ENCODE assay signal across 8 cellular contexts in genomic region chr10:124640538-124641231, GRCh38.
DNase-seq lines count a peak whose midpoint lies in the region; ATAC-seq lines count a peak whose summit lies in the region.

No MANE protein-coding gene starts in this region.

- H3K9me3 Mint-ChIP-seq in activated naive CD8-positive, alpha-beta T cell treated with anti-CD3 and anti-CD28 coated beads, Interleukin-2, amount 50 U/mL, for 24 hours = no peaks in the 10 kb centered on the region
- H3K9me3 Mint-ChIP-seq in naive B cell = no peaks in the 10 kb centered on the region

- peak overlapping the region; percentile 33 for H3K4me3 Mint-ChIP-seq in activated naive CD8-positive, alpha-beta T cell treated with anti-CD3 and anti-CD28 coated beads, Interleukin-2, amount 50 U/mL, for 24 hours
- H3K4me3 Mint-ChIP-seq in naive B cell = peak overlapping the region; percentile 69 to 90 (median 84)

- no peaks in the 10 kb centered on the region for H3K36me3 Mint-ChIP-seq in activated naive CD8-positive, alpha-beta T cell treated with anti-CD3 and anti-CD28 coated beads, Interleukin-2, amount 50 U/mL, for 24 hours (ENCODE audit: low read depth)
- H3K36me3 Mint-ChIP-seq in naive B cell = peaks cover 0 to 5% of the 10 kb centered on the region in 2 donors

- ATAC-seq in GM19351 (IDR thresholded peaks at IDR 0.05; ENCODE audit: unreplicated experiment) (peak; percentile 52), HG03342 (IDR thresholded peaks at IDR 0.05; ENCODE audit: unreplicated experiment) (peak; percentile 46), naive B cell (ENCODE audit: low read depth in 2 of 2) (peak; percentile 37 to 51), HG03457 (IDR thresholded peaks at IDR 0.05; ENCODE audit: unreplicated experiment) (no peak)
- peak; percentile 30 for ATAC-seq in activated naive CD8-positive, alpha-beta T cell treated with anti-CD3 and anti-CD28 coated beads, Interleukin-2, amount 50 U/mL, for 24 hours

- H3K27ac Mint-ChIP-seq in activated naive CD8-positive, alpha-beta T cell treated with anti-CD3 and anti-CD28 coated beads, Interleukin-2, amount 50 U/mL, for 24 hours = peak overlapping the region; percentile 80
- peak overlapping the region; percentile 97 to 99 (median 99) for H3K27ac Mint-ChIP-seq in naive B cell

- no peaks in the 10 kb centered on the region for H3K27me3 Mint-ChIP-seq in activated naive CD8-positive, alpha-beta T cell treated with anti-CD3 and anti-CD28 coated beads, Interleukin-2, amount 50 U/mL, for 24 hours
- H3K27me3 Mint-ChIP-seq in naive B cell = no peaks in the 10 kb centered on the region

- no peak for DNase-seq in activated naive CD8-positive, alpha-beta T cell treated with anti-CD3 and anti-CD28 coated beads, Interleukin-2, amount 50 U/mL, for 24 hours
- DNase-seq in naive B cell (peak; percentile 52), NCI-H2196 (lab: John Stamatoyannopoulos, UW; ENCODE audit: unreplicated experiment) (no peak), DMS153 (lab: John Stamatoyannopoulos, UW) (no peak), T1000 (lab: John Stamatoyannopoulos, UW) (no peak)

- H3K4me1 Mint-ChIP-seq in activated naive CD8-positive, alpha-beta T cell treated with anti-CD3 and anti-CD28 coated beads, Interleukin-2, amount 50 U/mL, for 24 hours = peaks cover 70% of the 10 kb centered on the region
- peaks cover 76 to 100% (median 97%) of the 10 kb centered on the region in 3 donors for H3K4me1 Mint-ChIP-seq in naive B cell
